In genomic region chr14:92244805-92245204, GRCh38 we compare ENCODE assay signal across 1 cellular context.
A peak's percentile ranks its signal among the peaks of the same experiment; 100 is the strongest.
TF ChIP-seq lines count a peak whose summit lies in the region.

No MANE protein-coding gene starts in this region.

TF ChIP-seq in GM12878, 131 proteins besides CTCF, POLR2A, EP300 and RAD21 (continued from another document):
- TF ChIP-seq, protein P1, sequence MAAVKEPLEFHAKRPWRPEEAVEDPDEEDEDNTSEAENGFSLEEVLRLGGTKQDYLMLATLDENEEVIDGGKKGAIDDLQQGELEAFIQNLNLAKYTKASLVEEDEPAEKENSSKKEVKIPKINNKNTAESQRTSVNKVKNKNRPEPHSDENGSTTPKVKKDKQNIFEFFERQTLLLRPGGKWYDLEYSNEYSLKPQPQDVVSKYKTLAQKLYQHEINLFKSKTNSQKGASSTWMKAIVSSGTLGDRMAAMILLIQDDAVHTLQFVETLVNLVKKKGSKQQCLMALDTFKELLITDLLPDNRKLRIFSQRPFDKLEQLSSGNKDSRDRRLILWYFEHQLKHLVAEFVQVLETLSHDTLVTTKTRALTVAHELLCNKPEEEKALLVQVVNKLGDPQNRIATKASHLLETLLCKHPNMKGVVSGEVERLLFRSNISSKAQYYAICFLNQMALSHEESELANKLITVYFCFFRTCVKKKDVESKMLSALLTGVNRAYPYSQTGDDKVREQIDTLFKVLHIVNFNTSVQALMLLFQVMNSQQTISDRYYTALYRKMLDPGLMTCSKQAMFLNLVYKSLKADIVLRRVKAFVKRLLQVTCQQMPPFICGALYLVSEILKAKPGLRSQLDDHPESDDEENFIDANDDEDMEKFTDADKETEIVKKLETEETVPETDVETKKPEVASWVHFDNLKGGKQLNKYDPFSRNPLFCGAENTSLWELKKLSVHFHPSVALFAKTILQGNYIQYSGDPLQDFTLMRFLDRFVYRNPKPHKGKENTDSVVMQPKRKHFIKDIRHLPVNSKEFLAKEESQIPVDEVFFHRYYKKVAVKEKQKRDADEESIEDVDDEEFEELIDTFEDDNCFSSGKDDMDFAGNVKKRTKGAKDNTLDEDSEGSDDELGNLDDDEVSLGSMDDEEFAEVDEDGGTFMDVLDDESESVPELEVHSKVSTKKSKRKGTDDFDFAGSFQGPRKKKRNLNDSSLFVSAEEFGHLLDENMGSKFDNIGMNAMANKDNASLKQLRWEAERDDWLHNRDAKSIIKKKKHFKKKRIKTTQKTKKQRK (IDR thresholded peaks at IDR 0.05; ENCODE audit: low read depth, low read length) = peak; percentile 24; the same call in 1 of the 2 replicates
